Comparison of ENCODE assay signal across 9 cellular contexts in the genomic region with DNA sequence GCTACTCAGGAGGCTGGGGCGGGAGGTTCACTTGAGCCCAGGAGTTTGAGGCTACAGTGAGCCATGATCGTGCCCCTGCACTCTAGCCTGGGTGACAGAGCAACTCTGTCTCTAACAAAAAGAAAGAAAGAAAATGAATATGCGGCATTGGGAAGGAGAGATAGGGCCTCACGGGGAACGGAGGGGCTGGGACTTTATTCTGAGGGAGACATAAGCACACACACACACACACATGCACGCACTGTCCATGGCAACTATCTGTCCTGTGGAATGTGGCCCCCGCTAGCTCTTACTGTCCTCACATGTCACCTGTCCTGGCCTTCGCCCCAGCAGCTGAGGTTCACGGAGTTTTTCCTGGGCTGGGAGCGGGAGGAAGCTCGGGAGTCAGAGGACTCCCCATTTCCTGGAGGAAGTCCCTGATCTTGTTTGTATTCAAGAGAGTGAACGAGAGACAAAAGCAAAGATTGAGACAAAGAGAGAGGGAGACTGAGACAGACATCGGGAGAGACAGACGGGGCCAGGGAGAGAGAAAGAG. TPM values are rescaled to one million over a fixed set of nuclear protein-coding genes. Genes with fewer than 3 reads are reported as not detected.
DNase-seq lines count a peak whose midpoint lies in the region; ATAC-seq and TF ChIP-seq lines count a peak whose summit lies in the region.
"Had no signal": no experiment of that assay in that cellular context is flagged by ENCODE, and none has a peak within 500 bp of the region (broad histone marks: within the 10 kb centered on the region; RNA-seq: fewer than 3 reads in every experiment).

No MANE protein-coding gene starts in this region.

- H3K36me3 ChIP-seq in hepatocyte (replicated peaks; ENCODE audit: insufficient read depth, low read depth): no peaks in the 10 kb centered on the region

- peaks cover 5% of the 10 kb centered on the region for H3K9me3 Mint-ChIP-seq in activated CD8-positive, alpha-beta T cell treated with anti-CD3 and anti-CD28 coated beads for 36 hours
- peaks cover 6% of the 10 kb centered on the region for H3K9me3 Mint-ChIP-seq in stimulated activated effector memory CD8-positive, alpha-beta T cell treated with anti-CD3 and anti-CD28 coated beads, Interleukin-12 subunit alpha, Interleukin-12 subunit beta, amount 100 ng/mL, for 72 hours

- peak overlapping the region; percentile 73 for H3K4me2 ChIP-seq in hepatocyte

- peak overlapping the region; percentile 79 for H3K4me3 Mint-ChIP-seq in activated CD8-positive, alpha-beta T cell treated with anti-CD3 and anti-CD28 coated beads for 36 hours
- H3K4me3 Mint-ChIP-seq in stimulated activated effector memory CD8-positive, alpha-beta T cell treated with anti-CD3 and anti-CD28 coated beads, Interleukin-12 subunit alpha, Interleukin-12 subunit beta, amount 100 ng/mL, for 72 hours: peak overlapping the region; percentile 78

- H4K20me1 ChIP-seq in hepatocyte (ENCODE audit: insufficient read depth, poor library complexity, severe bottlenecking): no peaks in the 10 kb centered on the region

- no peaks in the 10 kb centered on the region for H3K79me2 ChIP-seq in hepatocyte

- peaks cover 15% of the 10 kb centered on the region for H3K4me1 Mint-ChIP-seq in activated CD8-positive, alpha-beta T cell treated with anti-CD3 and anti-CD28 coated beads for 36 hours (ENCODE audit: low read depth)
- H3K4me1 Mint-ChIP-seq in stimulated activated effector memory CD8-positive, alpha-beta T cell treated with anti-CD3 and anti-CD28 coated beads, Interleukin-12 subunit alpha, Interleukin-12 subunit beta, amount 100 ng/mL, for 72 hours: peaks cover 30% of the 10 kb centered on the region

- H3K36me3 Mint-ChIP-seq in activated CD8-positive, alpha-beta T cell treated with anti-CD3 and anti-CD28 coated beads for 36 hours (ENCODE audit: low read depth): peaks cover 19% of the 10 kb centered on the region
- peaks cover 6% of the 10 kb centered on the region for H3K36me3 Mint-ChIP-seq in stimulated activated effector memory CD8-positive, alpha-beta T cell treated with anti-CD3 and anti-CD28 coated beads, Interleukin-12 subunit alpha, Interleukin-12 subunit beta, amount 100 ng/mL, for 72 hours

- intact Hi-C loops in activated CD8-positive, alpha-beta T cell treated with anti-CD3 and anti-CD28 coated beads for 36 hours (cut with micrococcal nuclease): no loop called here

- peak overlapping the region; percentile 85 for H3K27ac ChIP-seq in hepatocyte

- TF ChIP-seq CTCF in activated CD8-positive, alpha-beta T cell treated with anti-CD3 and anti-CD28 coated beads for 36 hours (IDR thresholded peaks at IDR 0.05): no peak
- no peak for TF ChIP-seq CTCF in hepatocyte (IDR thresholded peaks at IDR 0.05; ENCODE audit: poor library complexity)

- no peaks in the 10 kb centered on the region for H3K27me3 Mint-ChIP-seq in activated CD8-positive, alpha-beta T cell treated with anti-CD3 and anti-CD28 coated beads for 36 hours

- ATAC-seq in activated CD8-positive, alpha-beta T cell treated with anti-CD3 and anti-CD28 coated beads for 36 hours: no peak
- no peak for ATAC-seq in stimulated activated effector memory CD8-positive, alpha-beta T cell treated with anti-CD3 and anti-CD28 coated beads, Interleukin-12 subunit alpha, Interleukin-12 subunit beta, amount 100 ng/mL, for 72 hours
- no peak for ATAC-seq in SK-N-SH treated with all-trans-retinoic acid at 6 μM for 48 hours

- H3K27ac Mint-ChIP-seq in activated CD8-positive, alpha-beta T cell treated with anti-CD3 and anti-CD28 coated beads for 36 hours: peak overlapping the region; percentile 84
- H3K27ac Mint-ChIP-seq in stimulated activated effector memory CD8-positive, alpha-beta T cell treated with anti-CD3 and anti-CD28 coated beads, Interleukin-12 subunit alpha, Interleukin-12 subunit beta, amount 100 ng/mL, for 72 hours: peak overlapping the region; percentile 93

- CTCF ChIA-PET in activated CD8-positive, alpha-beta T cell treated with anti-CD3 and anti-CD28 coated beads for 36 hours (lab: Charles Lee): interaction anchor here (0.7 to 3.6 kb wide), 3 partner anchors 15 to 71 kb away, joined by 3 to 14 read pairs (median 11); no protein-coding TSS in a partner anchor

- no peaks in the 10 kb centered on the region for H3K9me3 ChIP-seq in hepatocyte (ENCODE audit: low read depth)

- peak overlapping the region; percentile 16 for H3K4me3 ChIP-seq in hepatocyte

- WGBS in hepatocyte (ENCODE audit: low lambda C conversion rate, missing lambda C conversion rate): 19% methylated on average over 14 of the region's 14 CpGs

- peak overlapping the region; percentile 46 for H2AFZ ChIP-seq in hepatocyte

- POLR2A ChIA-PET in activated CD8-positive, alpha-beta T cell treated with anti-CD3 and anti-CD28 coated beads for 36 hours (lab: Charles Lee): interaction anchor here (0.7 to 1.6 kb wide), 6 partner anchors 8 to 576 kb away, joined by 3 to 4 read pairs (median 3); partner anchors contain the start of gene MRPL54

- no peaks in the 10 kb centered on the region for H3K27me3 ChIP-seq in hepatocyte

- peaks cover 23% of the 10 kb centered on the region for H3K4me1 ChIP-seq in hepatocyte (ENCODE audit: insufficient read depth)

- no peaks in the 10 kb centered on the region for H3K9me2 ChIP-seq in hepatocyte (replicated peaks; ENCODE audit: insufficient read depth)

- DNase-seq in NCI-H2171 treated with DMSO at 0.1 percent for 48 hours (lab: John Stamatoyannopoulos, UW) (peak; percentile 62), NCI-H2171 (lab: John Stamatoyannopoulos, UW) (no peak), hepatocyte (ENCODE audit: low spot score) (peak; percentile 80), nucleus accumbens (lab: John Stamatoyannopoulos, UW) (no peak), NCI-H446 (lab: John Stamatoyannopoulos, UW) (no peak)
- DNase-seq in activated CD8-positive, alpha-beta T cell treated with anti-CD3 and anti-CD28 coated beads for 36 hours: no peak
- DNase-seq in stimulated activated effector memory CD8-positive, alpha-beta T cell treated with anti-CD3 and anti-CD28 coated beads, Interleukin-12 subunit alpha, Interleukin-12 subunit beta, amount 100 ng/mL, for 72 hours (ENCODE audit: low spot score in 2 of 2): no peak

TF ChIP-seq in SK-N-SH treated with all-trans-retinoic acid at 6 μM for 48 hours, 23 proteins besides CTCF, POLR2A, EP300 and RAD21 (continues in another document):
- TF ChIP-seq GLIS3 (CRISPR knock-in tag; IDR thresholded peaks at IDR 0.05): no peak
- TF ChIP-seq SNAI2 (CRISPR knock-in tag; IDR thresholded peaks at IDR 0.05): no peak
- no peak for TF ChIP-seq ZNF8 (CRISPR knock-in tag; IDR thresholded peaks at IDR 0.05)
- no peak for TF ChIP-seq PATZ1 (CRISPR knock-in tag; IDR thresholded peaks at IDR 0.05; ENCODE audit: borderline replicate concordance)
- no peak for TF ChIP-seq ISL1 (CRISPR knock-in tag; IDR thresholded peaks at IDR 0.05)
- no peak for TF ChIP-seq TOX (CRISPR knock-in tag; IDR thresholded peaks at IDR 0.05; ENCODE audit: borderline replicate concordance)
- no peak for TF ChIP-seq ESRRG (CRISPR knock-in tag; IDR thresholded peaks at IDR 0.05)
- TF ChIP-seq CSDC2 (CRISPR knock-in tag; IDR thresholded peaks at IDR 0.05): no peak
- TF ChIP-seq CSRNP3 (CRISPR knock-in tag; IDR thresholded peaks at IDR 0.05): no peak
- no peak for TF ChIP-seq OSR1 (CRISPR knock-in tag; IDR thresholded peaks at IDR 0.05)

RNA-seq across cellular contexts. Expression of gene STAP2, which starts 0.7 kb away (rescaled TPM):
- total RNA-seq in activated CD8-positive, alpha-beta T cell treated with anti-CD3 and anti-CD28 coated beads for 36 hours: 10 to 100 TPM in 1 of 2 experiments, 1 to 10 TPM in 1; 9.6 to 14.6 TPM
- 27.5 and 28.1 TPM in 2 replicates for total RNA-seq in hepatocyte
- polyA plus RNA-seq in hepatocyte: 34.4 and 45.2 TPM in 2 replicates

RNA-seq across cellular contexts. Expression of gene MPND, which starts 5.4 kb away (rescaled TPM):
- total RNA-seq in activated CD8-positive, alpha-beta T cell treated with anti-CD3 and anti-CD28 coated beads for 36 hours: 10 to 100 TPM; 15.5 to 16.6 TPM
- total RNA-seq in hepatocyte: 11.2 and 16.6 TPM in 2 replicates
- 17.0 and 21.9 TPM in 2 replicates for polyA plus RNA-seq in hepatocyte

RNA-seq across cellular contexts. Expression of gene FSD1, which starts 33.6 kb away (rescaled TPM):
- total RNA-seq in activated CD8-positive, alpha-beta T cell treated with anti-CD3 and anti-CD28 coated beads for 36 hours: 10 to 100 TPM; 19.7 to 22.0 TPM
- total RNA-seq in hepatocyte: 1.2 and 6.3 TPM in 2 replicates
- polyA plus RNA-seq in hepatocyte: 2.4 and 2.8 TPM in 2 replicates

RNA-seq across cellular contexts. Expression of gene TMIGD2, which starts 35.8 kb away (rescaled TPM):
- 10 to 100 TPM; 13.6 to 14.8 TPM for total RNA-seq in activated CD8-positive, alpha-beta T cell treated with anti-CD3 and anti-CD28 coated beads for 36 hours
- not detected in 2 replicates for total RNA-seq in hepatocyte
- 0.55 TPM in 1 of 2 replicates, not detected in the other for polyA plus RNA-seq in hepatocyte
- total RNA-seq: Daoy had no signal

RNA-seq across cellular contexts. Expression of gene SHD, which starts 58.9 kb away (rescaled TPM):
- not detected for total RNA-seq in activated CD8-positive, alpha-beta T cell treated with anti-CD3 and anti-CD28 coated beads for 36 hours
- 0.08 TPM in 1 of 2 replicates, not detected in the other for total RNA-seq in hepatocyte
- polyA plus RNA-seq in hepatocyte: 3.4 and 4.6 TPM in 2 replicates
- total RNA-seq: Daoy had no signal

Comparison
In these comparisons a context has a peak if more than half of its experiments do, and no peak if none do; other contexts are left out.
1. DNase-seq: peak in NCI-H2171 treated with DMSO at 0.1 percent for 48 hours (single experiment) and hepatocyte (single experiment); none in NCI-H2171 (single experiment), activated CD8-positive, alpha-beta T cell treated with anti-CD3 and anti-CD28 coated beads for 36 hours (single experiment), stimulated activated effector memory CD8-positive, alpha-beta T cell treated with anti-CD3 and anti-CD28 coated beads, Interleukin-12 subunit alpha, Interleukin-12 subunit beta, amount 100 ng/mL, for 72 hours (0 of 2), nucleus accumbens (0 of 56) and NCI-H446 (0 of 2).